20 cellular contexts compared by ENCODE assay signal in the genomic region with DNA sequence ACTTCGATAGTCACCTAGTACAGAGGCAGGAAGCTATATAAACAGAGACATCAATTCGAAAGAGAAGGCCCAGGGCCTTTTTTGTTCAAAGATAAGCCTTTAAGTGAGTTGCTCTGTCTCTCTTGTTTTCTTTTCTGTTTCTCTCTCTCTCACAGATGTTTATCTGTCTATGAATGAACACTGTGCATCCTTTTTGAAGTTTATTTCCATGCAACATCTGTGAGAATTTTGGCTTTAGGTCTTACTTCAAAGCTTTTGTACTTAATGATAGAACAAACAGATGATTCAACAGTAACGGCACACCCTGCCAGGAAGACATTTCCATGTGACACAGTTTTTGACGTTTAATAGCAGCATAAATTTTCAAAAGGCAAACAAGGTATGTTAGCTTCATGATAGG.
"Had no signal": no experiment of that assay in that cellular context is flagged by ENCODE, and none has a peak within 500 bp of the region (broad histone marks: within the 10 kb centered on the region; RNA-seq: fewer than 3 reads in every experiment).

No MANE protein-coding gene starts in this region.

- H3K36me3 Mint-ChIP-seq: activated CD4-positive, alpha-beta memory T cell treated with anti-CD3 and anti-CD28 coated beads for 36 hours; activated naive CD4-positive, alpha-beta T cell treated with anti-CD3 and anti-CD28 coated beads, Interleukin-2, amount 10 ng/mL, durations not matched to agents 7 days and 5 days; naive B cell; stimulated activated effector memory CD8-positive, alpha-beta T cell treated with anti-CD3 and anti-CD28 coated beads, Interleukin-12 subunit alpha, Interleukin-12 subunit beta, amount 100 ng/mL, for 72 hours had no signal

- H3K4me3 ChIP-seq: heart left ventricle, tibial artery had no signal

- H3K4me1 Mint-ChIP-seq: activated naive CD4-positive, alpha-beta T cell treated with anti-CD3 and anti-CD28 coated beads, Interleukin-2, amount 10 ng/mL, durations not matched to agents 7 days and 5 days; endodermal cell; naive B cell; stimulated activated effector memory CD8-positive, alpha-beta T cell treated with anti-CD3 and anti-CD28 coated beads, Interleukin-12 subunit alpha, Interleukin-12 subunit beta, amount 100 ng/mL, for 72 hours; stimulated activated naive CD8-positive, alpha-beta T cell treated with anti-CD3 and anti-CD28 coated beads, Interleukin-15, amount 100 ng/mL, for 72 hours had no signal

- H3K27me3 ChIP-seq: heart left ventricle, tibial artery had no signal

- H3K27ac Mint-ChIP-seq: activated CD4-positive, alpha-beta memory T cell treated with anti-CD3 and anti-CD28 coated beads for 36 hours; activated naive CD4-positive, alpha-beta T cell treated with anti-CD3 and anti-CD28 coated beads, Interleukin-2, amount 10 ng/mL, durations not matched to agents 7 days and 5 days; endodermal cell; naive B cell; stimulated activated effector memory CD8-positive, alpha-beta T cell treated with anti-CD3 and anti-CD28 coated beads, Interleukin-12 subunit alpha, Interleukin-12 subunit beta, amount 100 ng/mL, for 72 hours; stimulated activated naive CD8-positive, alpha-beta T cell treated with anti-CD3 and anti-CD28 coated beads, Interleukin-15, amount 100 ng/mL, for 72 hours had no signal

- H3K36me3 ChIP-seq: heart left ventricle, tibial artery had no signal

- H3K9me3 ChIP-seq: heart left ventricle, tibial artery had no signal

- H3K9me3 Mint-ChIP-seq: endodermal cell had no signal

- H3K4me3 Mint-ChIP-seq: activated CD4-positive, alpha-beta memory T cell treated with anti-CD3 and anti-CD28 coated beads for 36 hours; activated naive CD4-positive, alpha-beta T cell treated with anti-CD3 and anti-CD28 coated beads, Interleukin-2, amount 10 ng/mL, durations not matched to agents 7 days and 5 days; endodermal cell; naive B cell; stimulated activated effector memory CD8-positive, alpha-beta T cell treated with anti-CD3 and anti-CD28 coated beads, Interleukin-12 subunit alpha, Interleukin-12 subunit beta, amount 100 ng/mL, for 72 hours; stimulated activated naive CD8-positive, alpha-beta T cell treated with anti-CD3 and anti-CD28 coated beads, Interleukin-15, amount 100 ng/mL, for 72 hours had no signal

- H3K27me3 Mint-ChIP-seq: activated CD4-positive, alpha-beta memory T cell treated with anti-CD3 and anti-CD28 coated beads for 36 hours; activated naive CD4-positive, alpha-beta T cell treated with anti-CD3 and anti-CD28 coated beads, Interleukin-2, amount 10 ng/mL, durations not matched to agents 7 days and 5 days; naive B cell; stimulated activated naive CD8-positive, alpha-beta T cell treated with anti-CD3 and anti-CD28 coated beads, Interleukin-15, amount 100 ng/mL, for 72 hours had no signal

- ATAC-seq: heart left ventricle; left colon; sciatic nerve; stimulated activated effector memory CD8-positive, alpha-beta T cell treated with anti-CD3 and anti-CD28 coated beads, Interleukin-12 subunit alpha, Interleukin-12 subunit beta, amount 100 ng/mL, for 72 hours; stimulated activated naive CD8-positive, alpha-beta T cell treated with anti-CD3 and anti-CD28 coated beads, Interleukin-15, amount 100 ng/mL, for 72 hours had no signal

- H3K27ac ChIP-seq: heart left ventricle, tibial artery had no signal

- DNase-seq: activated CD4-positive, alpha-beta memory T cell treated with anti-CD3 and anti-CD28 coated beads for 36 hours; activated CD4-positive, alpha-beta T cell treated with anti-CD3 and anti-CD28 coated beads for 4 hours; activated CD4-positive, CD25-positive, alpha-beta regulatory T cell; activated effector memory CD4-positive, alpha-beta T cell treated with anti-CD3 and anti-CD28 coated beads, Interleukin-2, amount 50 U/mL, for 16 hours; activated naive CD4-positive, alpha-beta T cell treated with anti-CD3 and anti-CD28 coated beads, Interleukin-2, amount 10 ng/mL, durations not matched to agents 7 days and 5 days; cerebellar nuclear complex; cortex of kidney; endodermal cell; heart left ventricle; islet precursor cell; left colon; mesendoderm; naive B cell; occipital lobe; small intestine; stimulated activated CD4-positive, alpha-beta T cell treated with anti-CD3 and anti-CD28 coated beads, Interleukin-2, amount 100 ng/mL, for 24 hours; stimulated activated naive CD8-positive, alpha-beta T cell treated with anti-CD3 and anti-CD28 coated beads, Interleukin-15, amount 100 ng/mL, for 72 hours; tibial artery had no signal

- H3K4me1 ChIP-seq: heart left ventricle, tibial artery had no signal
